8 cellular contexts compared by ENCODE assay signal in the genomic region with DNA sequence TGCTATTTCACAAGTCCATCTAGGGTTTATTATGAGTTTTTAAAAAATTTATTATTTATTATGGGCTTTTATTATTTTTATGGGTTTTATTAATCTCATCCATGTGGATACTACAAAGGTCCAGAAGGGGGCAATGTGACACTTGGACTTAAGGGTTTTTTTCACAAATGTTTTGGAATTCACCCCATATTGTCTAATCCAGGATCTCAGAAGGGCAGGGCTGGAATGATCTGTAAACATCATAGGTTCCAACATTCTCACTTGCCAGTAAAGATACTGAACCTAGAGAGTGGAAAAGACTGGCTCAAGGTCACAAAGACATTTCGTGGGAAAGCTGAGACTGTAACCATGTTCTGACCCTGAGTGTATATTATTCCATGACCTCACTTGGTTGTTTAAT. TPM values are rescaled to one million over a fixed set of nuclear protein-coding genes. Genes with fewer than 3 reads are reported as not detected.
DNase-seq lines count a peak whose midpoint lies in the region; FAIRE-seq and TF ChIP-seq lines count a peak whose summit lies in the region.

No MANE protein-coding gene starts in this region.

- peak; percentile 61 for DNase-seq in NCI-H748 (lab: John Stamatoyannopoulos, UW; ENCODE audit: unreplicated experiment)
- DNase-seq in NCI-H748 treated with DMSO at 0.1 percent for 48 hours (lab: John Stamatoyannopoulos, UW): no peak
- peak; percentile 13 for DNase-seq in NCI-H2081 treated with DMSO at 0.1 percent for 48 hours (lab: John Stamatoyannopoulos, UW)
- DNase-seq in epithelial cell of esophagus (ENCODE audit: low read depth): peak; percentile 59
- peak; percentile 24 for DNase-seq in small intestine
- no peak for DNase-seq in activated gamma-delta T cell (lab: John Stamatoyannopoulos, UW)
- DNase-seq in activated CD4-positive, CD25-positive, alpha-beta regulatory T cell treated with anti-CD3 and anti-CD28 coated beads, Interleukin-2, amount 50 U/mL, for 72 hours: no peak
- no peak for DNase-seq in NCI-H128 (lab: John Stamatoyannopoulos, UW; ENCODE audit: unreplicated experiment)

- WGBS in small intestine, 3 donors: 17 to 51% (median 21%) methylated on average over 1 of the region's 1 CpG

- peak; percentile 53 for TF ChIP-seq CTCF in epithelial cell of esophagus (IDR thresholded peaks at IDR 0.05; ENCODE audit: insufficient read depth, low read depth, low read length, missing control alignments)

- no peaks in the 10 kb centered on the region for H3K9me3 ChIP-seq in small intestine (ENCODE audit: control insufficient read depth, low read depth)

- H3K4me3 ChIP-seq in epithelial cell of esophagus (ENCODE audit: low read length): no peak overlapping the region
- no peak overlapping the region for H3K4me3 ChIP-seq in small intestine (ENCODE audit: low read depth in 1 of 2, low read length in 2 of 2)

- no peak overlapping the region for H3K27ac ChIP-seq in small intestine (ENCODE audit: low read depth in 1 of 2, low read length in 1 of 2)

- no peak for FAIRE-seq in small intestine (lab: Jason Lieb, UNC)

- H3K36me3 ChIP-seq in small intestine (ENCODE audit: control insufficient read depth in 2 of 2, insufficient read depth in 2 of 2, low read length in 2 of 2): no peaks in the 10 kb centered on the region

- H3K27me3 ChIP-seq in small intestine (ENCODE audit: control insufficient read depth in 2 of 2, insufficient read depth in 2 of 2, low read length in 2 of 2): no peaks in the 10 kb centered on the region

- no peaks in the 10 kb centered on the region for H3K4me1 ChIP-seq in small intestine (ENCODE audit: control insufficient read depth in 2 of 2, insufficient read depth in 1 of 2, low read depth in 1 of 2, low read length in 1 of 2)

RNA-seq across cellular contexts. Expression of a gene that starts 35.6 kb away (rescaled TPM):
- polyA plus RNA-seq in small intestine: under 1 TPM in 1 of 3 donors, not detected in 2; 0.42 TPM

Comparison
In these comparisons a context has a peak if more than half of its experiments do, and no peak if none do; other contexts are left out.
1. DNase-seq: peak in NCI-H748 (single experiment), NCI-H2081 treated with DMSO at 0.1 percent for 48 hours (single experiment), epithelial cell of esophagus (single experiment) and small intestine (single experiment); none in NCI-H748 treated with DMSO at 0.1 percent for 48 hours (single experiment), activated gamma-delta T cell (single experiment), activated CD4-positive, CD25-positive, alpha-beta regulatory T cell treated with anti-CD3 and anti-CD28 coated beads, Interleukin-2, amount 50 U/mL, for 72 hours (single experiment) and NCI-H128 (single experiment).